1 cellular context compared by ENCODE assay signal in genomic region chr6:26198626-26199056, GRCh38.
TF ChIP-seq lines count a peak whose summit lies in the region.

No MANE protein-coding gene starts in this region.

TF ChIP-seq in K562, 482 proteins besides CTCF, POLR2A, EP300 and RAD21 (continued from another document and continues in another):
- TF ChIP-seq ATF2 (CRISPR knock-in tag; IDR thresholded peaks at IDR 0.05) (0 out of 2 replicates have a peak, but pooled peaks have one; percentile 25), SAP30 (IDR thresholded peaks at IDR 0.05; ENCODE audit: borderline replicate concordance, insufficient read depth, low read depth, low read length, poor library complexity, severe bottlenecking) (peak; percentile 21), HMG20A (CRISPR knock-in tag; conservative IDR thresholded peaks at IDR 0.05) (no peak), HMG20B (CRISPR knock-in tag; IDR thresholded peaks at IDR 0.05) (no peak), TARDBP (IDR thresholded peaks at IDR 0.05) (peak; percentile 62; the same call in 1 of the 2 replicates), SREBF1 (IDR thresholded peaks at IDR 0.05; ENCODE audit: borderline replicate concordance, low read depth, low read length) (no peak), CHD2 (IDR thresholded peaks at IDR 0.05; ENCODE audit: low read depth, low read length) (no peak), FOXP4 (CRISPR knock-in tag; IDR thresholded peaks at IDR 0.05; ENCODE audit: borderline replicate concordance) (peak; percentile 36; the same call in 1 of the 2 replicates), FOXK2 (conservative IDR thresholded peaks at IDR 0.05 in 1 of 2, IDR thresholded peaks at IDR 0.05 in 1 of 2; ENCODE audit: low read depth in 2 of 2) (no peak), ZBTB7A (IDR thresholded peaks at IDR 0.05; ENCODE audit: borderline replicate concordance, control insufficient read depth, low read depth, low read length) (no peak), KAT7 (CRISPR knock-in tag; IDR thresholded peaks at IDR 0.05; ENCODE audit: borderline replicate concordance) (peak; percentile 99), EGR1 (conservative IDR thresholded peaks at IDR 0.05) (no peak), DMBX1 (CRISPR knock-in tag; IDR thresholded peaks at IDR 0.05; ENCODE audit: borderline replicate concordance) (no peak), CTBP1 (IDR thresholded peaks at IDR 0.05; ENCODE audit: borderline replicate concordance) (0 out of 2 replicates have a peak, but pooled peaks have one; percentile 9), POLR2AphosphoS5 (IDR thresholded peaks at IDR 0.05; ENCODE audit: control insufficient read depth, insufficient read depth, low read depth, low read length) (no peak), ZNF609 (CRISPR knock-in tag; IDR thresholded peaks at IDR 0.05; ENCODE audit: borderline replicate concordance) (no peak; the same call in 1 of the 2 replicates), U2AF2 (optimal IDR thresholded peaks at IDR 0.05; ENCODE audit: low read depth, low read length) (no peak), NRF1 (conservative IDR thresholded peaks at IDR 0.05 in 1 of 2, IDR thresholded peaks at IDR 0.05 in 1 of 2) (no peak), PBX2 (CRISPR knock-in tag; IDR thresholded peaks at IDR 0.05; ENCODE audit: low read depth) (no peak), PBX2 (tag; conservative IDR thresholded peaks at IDR 0.05; ENCODE audit: low read depth) (no peak), MYC (IDR thresholded peaks at IDR 0.05; ENCODE audit: low read depth, low read length) (no peak), MYC (CRISPR knock-in tag; IDR thresholded peaks at IDR 0.05; ENCODE audit: borderline replicate concordance, low read depth) (no peak), E2F5 (CRISPR knock-in tag; IDR thresholded peaks at IDR 0.05) (no peak), ZNF140 (CRISPR knock-in tag; IDR thresholded peaks at IDR 0.05) (no peak), ETV6 (IDR thresholded peaks at IDR 0.05; ENCODE audit: borderline replicate concordance in 1 of 2, low read depth in 2 of 2, low read length in 1 of 2) (no peak), ETV6 (CRISPR knock-in tag; IDR thresholded peaks at IDR 0.05; ENCODE audit: borderline replicate concordance) (peak; percentile 84), USF2 (CRISPR knock-in tag; IDR thresholded peaks at IDR 0.05) (no peak), SMARCA4 (IDR thresholded peaks at IDR 0.05) (peak; percentile 16; the same call in 1 of the 2 replicates), ZKSCAN8 (CRISPR knock-in tag; IDR thresholded peaks at IDR 0.05) (0 out of 2 replicates have a peak, but pooled peaks have one; percentile 6), MEIS2 (IDR thresholded peaks at IDR 0.05; ENCODE audit: partially characterized antibody) (no peak), CXXC5 (CRISPR knock-in tag; IDR thresholded peaks at IDR 0.05) (no peak), HDAC6 (IDR thresholded peaks at IDR 0.05; ENCODE audit: low read depth, low read length) (no peak), HSF4 (CRISPR knock-in tag; IDR thresholded peaks at IDR 0.05; ENCODE audit: borderline replicate concordance) (no peak), PHF21A (IDR thresholded peaks at IDR 0.05; ENCODE audit: borderline replicate concordance, low read depth) (no peak), RCOR1 (IDR thresholded peaks at IDR 0.05; ENCODE audit: borderline replicate concordance in 1 of 2, low read depth in 2 of 2, low read length in 2 of 2) (no peak), MECOM (CRISPR knock-in tag; IDR thresholded peaks at IDR 0.05) (no peak), SPI1 (IDR thresholded peaks at IDR 0.05; ENCODE audit: borderline replicate concordance, low read depth, low read length) (no peak), TCF7L2 (IDR thresholded peaks at IDR 0.05; ENCODE audit: low read depth, low read length) (no peak), JUND (IDR thresholded peaks at IDR 0.05; ENCODE audit: borderline replicate concordance, low read depth, low read length) (no peak), JUND (tag; IDR thresholded peaks at IDR 0.05; ENCODE audit: borderline replicate concordance, low read depth, low read length) (no peak), NFXL1 (CRISPR knock-in tag; IDR thresholded peaks at IDR 0.05) (no peak), NCOA6 (IDR thresholded peaks at IDR 0.05) (no peak), KLF1 (tag; IDR thresholded peaks at IDR 0.05) (no peak), CCAR2 (IDR thresholded peaks at IDR 0.05; ENCODE audit: low read depth, low read length) (no peak), ZBTB8A (IDR thresholded peaks at IDR 0.05; ENCODE audit: partially characterized antibody) (no peak), SMAD2 (IDR thresholded peaks at IDR 0.05; ENCODE audit: low read depth, low read length) (no peak), NBN (IDR thresholded peaks at IDR 0.05; ENCODE audit: low read depth) (0 out of 2 replicates have a peak, but pooled peaks have one; percentile 16), ZNF589 (CRISPR knock-in tag; IDR thresholded peaks at IDR 0.05; ENCODE audit: low read depth) (no peak), PCBP1 (IDR thresholded peaks at IDR 0.05; ENCODE audit: low read depth, low read length, poor library complexity, severe bottlenecking) (no peak), SRSF9 (IDR thresholded peaks at IDR 0.05; ENCODE audit: borderline replicate concordance, low read depth, low read length) (no peak), NFRKB (IDR thresholded peaks at IDR 0.05; ENCODE audit: low read depth) (no peak)
- TF ChIP-seq, protein P1, sequence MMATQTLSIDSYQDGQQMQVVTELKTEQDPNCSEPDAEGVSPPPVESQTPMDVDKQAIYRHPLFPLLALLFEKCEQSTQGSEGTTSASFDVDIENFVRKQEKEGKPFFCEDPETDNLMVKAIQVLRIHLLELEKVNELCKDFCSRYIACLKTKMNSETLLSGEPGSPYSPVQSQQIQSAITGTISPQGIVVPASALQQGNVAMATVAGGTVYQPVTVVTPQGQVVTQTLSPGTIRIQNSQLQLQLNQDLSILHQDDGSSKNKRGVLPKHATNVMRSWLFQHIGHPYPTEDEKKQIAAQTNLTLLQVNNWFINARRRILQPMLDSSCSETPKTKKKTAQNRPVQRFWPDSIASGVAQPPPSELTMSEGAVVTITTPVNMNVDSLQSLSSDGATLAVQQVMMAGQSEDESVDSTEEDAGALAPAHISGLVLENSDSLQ (IDR thresholded peaks at IDR 0.05) = no peak
- TF ChIP-seq, protein P2, sequence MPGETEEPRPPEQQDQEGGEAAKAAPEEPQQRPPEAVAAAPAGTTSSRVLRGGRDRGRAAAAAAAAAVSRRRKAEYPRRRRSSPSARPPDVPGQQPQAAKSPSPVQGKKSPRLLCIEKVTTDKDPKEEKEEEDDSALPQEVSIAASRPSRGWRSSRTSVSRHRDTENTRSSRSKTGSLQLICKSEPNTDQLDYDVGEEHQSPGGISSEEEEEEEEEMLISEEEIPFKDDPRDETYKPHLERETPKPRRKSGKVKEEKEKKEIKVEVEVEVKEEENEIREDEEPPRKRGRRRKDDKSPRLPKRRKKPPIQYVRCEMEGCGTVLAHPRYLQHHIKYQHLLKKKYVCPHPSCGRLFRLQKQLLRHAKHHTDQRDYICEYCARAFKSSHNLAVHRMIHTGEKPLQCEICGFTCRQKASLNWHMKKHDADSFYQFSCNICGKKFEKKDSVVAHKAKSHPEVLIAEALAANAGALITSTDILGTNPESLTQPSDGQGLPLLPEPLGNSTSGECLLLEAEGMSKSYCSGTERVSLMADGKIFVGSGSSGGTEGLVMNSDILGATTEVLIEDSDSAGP (CRISPR knock-in tag; IDR thresholded peaks at IDR 0.05) = peak; percentile 33; the same call in 1 of the 2 replicates
- TF ChIP-seq, protein P3, sequence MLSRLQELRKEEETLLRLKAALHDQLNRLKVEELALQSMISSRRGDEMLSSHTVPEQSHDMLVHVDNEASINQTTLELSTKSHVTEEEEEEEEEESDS (CRISPR knock-in tag; IDR thresholded peaks at IDR 0.05) = no peak
